In genomic region chr9:136531186-136531903, GRCh38 we compare ENCODE assay signal across 15 cellular contexts. TPM values are rescaled to one million over a fixed set of nuclear protein-coding genes. Genes with fewer than 3 reads are reported as not detected.
A peak's percentile ranks its signal among the peaks of the same experiment; 100 is the strongest.
DNase-seq lines count a peak whose midpoint lies in the region; ATAC-seq, FAIRE-seq and TF ChIP-seq lines count a peak whose summit lies in the region.
"Had no signal": no experiment of that assay in that cellular context is flagged by ENCODE, and none has a peak within 500 bp of the region (broad histone marks: within the 10 kb centered on the region; RNA-seq: fewer than 3 reads in every experiment).

No MANE protein-coding gene starts in this region.

- H3K9me3 Mint-ChIP-seq in activated CD4-positive, alpha-beta T cell treated with anti-CD3 and anti-CD28 coated beads for 36 hours (ENCODE audit: low read depth): no peaks in the 10 kb centered on the region
- no peaks in the 10 kb centered on the region for H3K9me3 Mint-ChIP-seq in activated naive CD8-positive, alpha-beta T cell (ENCODE audit: low read depth)
- no peaks in the 10 kb centered on the region for H3K9me3 Mint-ChIP-seq in stimulated activated effector memory CD8-positive, alpha-beta T cell treated with anti-CD3 and anti-CD28 coated beads, Interleukin-12 subunit alpha, Interleukin-12 subunit beta, amount 100 ng/mL, for 72 hours

- intact Hi-C loops in activated CD4-positive, alpha-beta T cell treated with anti-CD3 and anti-CD28 coated beads for 36 hours (cut with DNase I, micrococcal nuclease): loop anchor here in 1 of 2 experiments (5.0 kb wide), 2 partner anchors 419 to 624 kb away; partner anchors contain the start of gene CAMSAP1
- intact Hi-C loops in left lung (cut with DNase I): no loop called here

- no peak for DNase-seq in activated CD4-positive, alpha-beta T cell treated with anti-CD3 and anti-CD28 coated beads for 36 hours
- no peak for DNase-seq in activated CD4-positive, alpha-beta T cell treated with anti-CD3 and anti-CD28 coated beads, Interleukin-2, amount 50 U/mL, for 4 hours
- DNase-seq in left lung (no peak), HEK293T (ENCODE audit: extremely low spot score) (no peak), GM12892 (ENCODE audit: insufficient read length) (no peak), dedifferentiated amniotic fluid mesenchymal stem cell (ENCODE audit: extremely low spot score) (no peak)
- DNase-seq in stimulated activated effector memory CD8-positive, alpha-beta T cell treated with anti-CD3 and anti-CD28 coated beads, Interleukin-12 subunit alpha, Interleukin-12 subunit beta, amount 100 ng/mL, for 72 hours (ENCODE audit: low spot score in 2 of 2): no peak
- DNase-seq: 8988T; activated CD8-positive, alpha-beta memory T cell treated with anti-CD3 and anti-CD28 coated beads, Interleukin-2, amount 50 U/mL, for 4 hours; Calu3; NCI-H1417; NCI-H82; SIG-M5 had no signal

- peaks cover 42% of the 10 kb centered on the region for H3K4me1 Mint-ChIP-seq in activated CD4-positive, alpha-beta T cell treated with anti-CD3 and anti-CD28 coated beads for 36 hours
- peaks cover 39% of the 10 kb centered on the region for H3K4me1 Mint-ChIP-seq in activated naive CD8-positive, alpha-beta T cell (ENCODE audit: low read depth)
- peaks cover 54% of the 10 kb centered on the region for H3K4me1 Mint-ChIP-seq in stimulated activated effector memory CD8-positive, alpha-beta T cell treated with anti-CD3 and anti-CD28 coated beads, Interleukin-12 subunit alpha, Interleukin-12 subunit beta, amount 100 ng/mL, for 72 hours

- no peaks in the 10 kb centered on the region for H3K9me3 ChIP-seq in left lung
- H3K9me3 ChIP-seq: thoracic aorta had no signal

- no peak for TF ChIP-seq POLR2A in GM12892 (IDR thresholded peaks at IDR 0.05; ENCODE audit: low read depth, low read length)

- no peak for FAIRE-seq in GM12892 (lab: Jason Lieb, UNC)

- H3K27ac ChIP-seq in left lung: peak overlapping the region; percentile 29 to 87
- H3K27ac ChIP-seq: thoracic aorta had no signal

- CTCF ChIA-PET in activated CD4-positive, alpha-beta T cell treated with anti-CD3 and anti-CD28 coated beads for 36 hours (lab: Charles Lee): no interaction called here
- CTCF ChIA-PET in HEK293T (lab: Yijun Ruan, JAX): no interaction called here

- TF ChIP-seq CTCF in left lung (IDR thresholded peaks at IDR 0.05): no peak

- POLR2A ChIA-PET in activated CD4-positive, alpha-beta T cell treated with anti-CD3 and anti-CD28 coated beads for 36 hours (lab: Charles Lee): interaction anchor here (2.6 kb wide), 1 partner anchor 8 kb away, joined by 13 read pairs; no protein-coding TSS in a partner anchor
- POLR2A ChIA-PET in HEK293T (lab: Yijun Ruan, JAX): no interaction called here

- H3K36me3 ChIP-seq in left lung: peaks cover 0 to 13% of the 10 kb centered on the region in 2 donors

- H3K36me3 Mint-ChIP-seq in activated CD4-positive, alpha-beta T cell treated with anti-CD3 and anti-CD28 coated beads for 36 hours (ENCODE audit: low read depth): peaks cover 11% of the 10 kb centered on the region
- no peaks in the 10 kb centered on the region for H3K36me3 Mint-ChIP-seq in activated naive CD8-positive, alpha-beta T cell
- peaks cover 27% of the 10 kb centered on the region for H3K36me3 Mint-ChIP-seq in stimulated activated effector memory CD8-positive, alpha-beta T cell treated with anti-CD3 and anti-CD28 coated beads, Interleukin-12 subunit alpha, Interleukin-12 subunit beta, amount 100 ng/mL, for 72 hours

- H3K4me1 ChIP-seq in left lung: peaks cover 55 to 94% of the 10 kb centered on the region in 2 donors

- H3K4me3 Mint-ChIP-seq in activated CD4-positive, alpha-beta T cell treated with anti-CD3 and anti-CD28 coated beads for 36 hours: no peak overlapping the region
- H3K4me3 Mint-ChIP-seq in activated naive CD8-positive, alpha-beta T cell: peak overlapping the region; percentile 48
- peak overlapping the region; percentile 16 for H3K4me3 Mint-ChIP-seq in stimulated activated effector memory CD8-positive, alpha-beta T cell treated with anti-CD3 and anti-CD28 coated beads, Interleukin-12 subunit alpha, Interleukin-12 subunit beta, amount 100 ng/mL, for 72 hours

- ATAC-seq in activated CD4-positive, alpha-beta T cell treated with anti-CD3 and anti-CD28 coated beads for 36 hours: no peak
- no peak for ATAC-seq in left lung
- ATAC-seq in stimulated activated effector memory CD8-positive, alpha-beta T cell treated with anti-CD3 and anti-CD28 coated beads, Interleukin-12 subunit alpha, Interleukin-12 subunit beta, amount 100 ng/mL, for 72 hours: no peak

- H3K4me3 ChIP-seq in left lung: no peak overlapping the region
- H3K4me3 ChIP-seq: thoracic aorta had no signal

- no peaks in the 10 kb centered on the region for H3K27me3 Mint-ChIP-seq in activated CD4-positive, alpha-beta T cell treated with anti-CD3 and anti-CD28 coated beads for 36 hours
- H3K27me3 Mint-ChIP-seq in activated naive CD8-positive, alpha-beta T cell: no peaks in the 10 kb centered on the region

- H3K27me3 ChIP-seq in left lung: no peaks in the 10 kb centered on the region

- peak overlapping the region; percentile 52 for H3K27ac Mint-ChIP-seq in activated CD4-positive, alpha-beta T cell treated with anti-CD3 and anti-CD28 coated beads for 36 hours
- peak overlapping the region; percentile 50 for H3K27ac Mint-ChIP-seq in activated naive CD8-positive, alpha-beta T cell
- H3K27ac Mint-ChIP-seq in stimulated activated effector memory CD8-positive, alpha-beta T cell treated with anti-CD3 and anti-CD28 coated beads, Interleukin-12 subunit alpha, Interleukin-12 subunit beta, amount 100 ng/mL, for 72 hours: peak overlapping the region; percentile 92

TF ChIP-seq in HEK293T, 16 proteins besides CTCF, POLR2A, EP300 and RAD21:
- TF ChIP-seq FOXA1 (IDR thresholded peaks at IDR 0.05) (no peak), NFRKB (IDR thresholded peaks at IDR 0.05) (no peak), CTBP1 (IDR thresholded peaks at IDR 0.05; ENCODE audit: borderline replicate concordance) (no peak), SP1 (IDR thresholded peaks at IDR 0.05) (no peak), L3MBTL2 (conservative IDR thresholded peaks at IDR 0.05) (no peak), ELF4 (IDR thresholded peaks at IDR 0.05) (no peak), HDGF (IDR thresholded peaks at IDR 0.05; ENCODE audit: borderline replicate concordance) (no peak), FOXK2 (IDR thresholded peaks at IDR 0.05) (no peak), BHLHE40 (IDR thresholded peaks at IDR 0.05; ENCODE audit: borderline replicate concordance) (no peak), FOXM1 (IDR thresholded peaks at IDR 0.05; ENCODE audit: borderline replicate concordance) (no peak), ARNT (IDR thresholded peaks at IDR 0.05) (no peak), TARDBP (IDR thresholded peaks at IDR 0.05) (no peak), ZNF384 (IDR thresholded peaks at IDR 0.05) (no peak), SUZ12 (IDR thresholded peaks at IDR 0.05) (no peak), LEF1 (IDR thresholded peaks at IDR 0.05; ENCODE audit: borderline replicate concordance) (no peak)
- TF ChIP-seq, protein P1, sequence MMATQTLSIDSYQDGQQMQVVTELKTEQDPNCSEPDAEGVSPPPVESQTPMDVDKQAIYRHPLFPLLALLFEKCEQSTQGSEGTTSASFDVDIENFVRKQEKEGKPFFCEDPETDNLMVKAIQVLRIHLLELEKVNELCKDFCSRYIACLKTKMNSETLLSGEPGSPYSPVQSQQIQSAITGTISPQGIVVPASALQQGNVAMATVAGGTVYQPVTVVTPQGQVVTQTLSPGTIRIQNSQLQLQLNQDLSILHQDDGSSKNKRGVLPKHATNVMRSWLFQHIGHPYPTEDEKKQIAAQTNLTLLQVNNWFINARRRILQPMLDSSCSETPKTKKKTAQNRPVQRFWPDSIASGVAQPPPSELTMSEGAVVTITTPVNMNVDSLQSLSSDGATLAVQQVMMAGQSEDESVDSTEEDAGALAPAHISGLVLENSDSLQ (IDR thresholded peaks at IDR 0.05): no peak

RNA-seq across cellular contexts. Expression of gene NOTCH1, which starts 14.5 kb away (rescaled TPM):
- 10 to 100 TPM; 70.0 to 79.4 TPM for total RNA-seq in activated CD4-positive, alpha-beta T cell treated with anti-CD3 and anti-CD28 coated beads for 36 hours
- 100 to 1,000 TPM in 1 of 2 donors, 10 to 100 TPM in 1; 65.1 to 102 TPM for total RNA-seq in left lung
- 2.1 TPM for polyA plus RNA-seq in GM12892 (2012; ENCODE audit: missing spikeins)

RNA-seq across cellular contexts. Expression of gene SEC16A, which starts 48.5 kb away (rescaled TPM):
- 10 to 100 TPM; 62.7 TPM for total RNA-seq in activated CD4-positive, alpha-beta T cell treated with anti-CD3 and anti-CD28 coated beads for 36 hours
- total RNA-seq in left lung: 10 to 100 TPM; 77.8 to 79.5 TPM
- 21.2 TPM for polyA plus RNA-seq in GM12892 (2012; ENCODE audit: missing spikeins)
